ENCODE assay signal across 9 cellular contexts in the genomic region with DNA sequence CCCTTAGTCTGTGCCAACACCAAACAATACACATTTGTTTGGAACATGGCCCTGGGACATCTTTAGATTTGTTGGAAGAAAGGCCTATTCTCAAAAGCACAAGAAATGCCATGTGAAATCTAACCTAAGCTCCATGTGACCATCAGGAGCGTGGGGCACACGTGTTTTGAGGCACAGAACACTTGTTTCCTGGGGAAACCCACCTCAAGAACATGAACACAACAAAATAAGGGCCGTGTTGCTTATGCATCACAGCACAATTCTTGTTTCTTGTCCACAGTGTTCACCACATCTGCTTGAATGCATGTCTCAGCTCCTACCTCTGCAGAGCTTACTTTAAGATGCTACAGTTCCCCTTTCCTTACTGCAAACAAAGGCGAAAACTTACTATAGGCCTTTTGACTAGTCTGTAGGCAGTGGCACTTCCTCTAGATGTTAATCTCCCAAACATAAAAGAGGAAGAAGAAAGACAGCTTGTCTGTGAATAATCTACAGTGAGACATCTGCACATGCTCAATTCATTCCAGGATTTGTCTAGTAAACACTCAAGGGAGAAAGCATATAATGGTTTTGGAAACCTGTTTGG.
A peak's percentile ranks its signal among the peaks of the same experiment; 100 is the strongest.
DNase-seq lines count a peak whose midpoint lies in the region; ATAC-seq, FAIRE-seq and TF ChIP-seq lines count a peak whose summit lies in the region.
"Had no signal": no experiment of that assay in that cellular context is flagged by ENCODE, and none has a peak within 500 bp of the region (broad histone marks: within the 10 kb centered on the region; RNA-seq: fewer than 3 reads in every experiment).

No MANE protein-coding gene starts in this region.

- no peak overlapping the region for H3K4me3 ChIP-seq in Caco-2 (ENCODE audit: low read depth, low read length)

- no peak overlapping the region for H3K27ac Mint-ChIP-seq in Caco-2 (ENCODE audit: unreplicated experiment)

- H3K27me3 Mint-ChIP-seq in Caco-2 (ENCODE audit: insufficient read depth, unreplicated experiment) = no peaks in the 10 kb centered on the region

- BruUV-seq in Caco-2 (replicated peaks; lab: Mats Ljungman, UMichigan) = no TSS peak

- H3K9me3 ChIP-seq in Caco-2 = no peaks in the 10 kb centered on the region

- H3K36me3 ChIP-seq in Caco-2 (ENCODE audit: control insufficient read depth, insufficient read depth, low read length) = no peaks in the 10 kb centered on the region

- intact Hi-C loops in Caco-2 (cut with micrococcal nuclease; ENCODE audit: unreplicated experiment) = no loop called here

- H3K27ac ChIP-seq in foreskin keratinocyte = no peak overlapping the region

- H3K4me3 Mint-ChIP-seq in Caco-2 (ENCODE audit: unreplicated experiment) = no peak overlapping the region

- FAIRE-seq in urothelium cell line (lab: Jason Lieb, UNC) = no peak
- FAIRE-seq: astrocyte had no signal

- no peak for TF ChIP-seq CTCF in Caco-2 (IDR thresholded peaks at IDR 0.05; ENCODE audit: insufficient read depth in 1 of 2, low read depth in 1 of 2, low read length in 1 of 2, severe bottlenecking in 1 of 2, unreplicated experiment in 1 of 2)
- no peak for TF ChIP-seq CTCF in foreskin keratinocyte (conservative IDR thresholded peaks at IDR 0.05)

- peaks cover 10% of the 10 kb centered on the region for H3K4me1 ChIP-seq in Caco-2
- no peaks in the 10 kb centered on the region for H3K4me1 ChIP-seq in foreskin keratinocyte

- POLR2A ChIA-PET in Caco-2 (lab: Charles Lee) = no interaction called here

- peak; percentile 87 for DNase-seq in CD1c-positive myeloid dendritic cell (ENCODE audit: extremely low spot score)
- peak; percentile 84 for DNase-seq in NOMO-1 treated with dmso at 0.1 percent for 144 hours (lab: John Stamatoyannopoulos, UW; ENCODE audit: unreplicated experiment)
- peak; percentile 73 for DNase-seq in germinal center (ENCODE audit: low spot score)
- no peak for DNase-seq in Caco-2
- DNase-seq in urothelium cell line (ENCODE audit: low spot score) = no peak
- no peak for DNase-seq in foreskin keratinocyte

- CTCF ChIA-PET in Caco-2 (lab: Charles Lee) = no interaction called here

- peaks cover 9% of the 10 kb centered on the region for H3K4me1 Mint-ChIP-seq in Caco-2 (ENCODE audit: low read depth, unreplicated experiment)

- H3K27me3 ChIP-seq in Caco-2 (replicated peaks; ENCODE audit: control insufficient read depth, insufficient read depth, low read length) (no peaks in the 10 kb centered on the region), foreskin keratinocyte (no peaks in the 10 kb centered on the region)

- ATAC-seq in GM18873 (IDR thresholded peaks at IDR 0.05; ENCODE audit: low FRiP score, unreplicated experiment) (peak; percentile 95), HG03066 (IDR thresholded peaks at IDR 0.05; ENCODE audit: low read depth, unreplicated experiment) (peak; percentile 92), foreskin keratinocyte (no peak)

- H3K36me3 Mint-ChIP-seq in Caco-2 (ENCODE audit: insufficient read depth, unreplicated experiment) = no peaks in the 10 kb centered on the region

- H3K9me3 Mint-ChIP-seq in Caco-2 (ENCODE audit: unreplicated experiment) = no peaks in the 10 kb centered on the region

Comparison
In these comparisons a context has a peak if more than half of its experiments do, and no peak if none do; other contexts are left out.
1. DNase-seq: peak in CD1c-positive myeloid dendritic cell (single experiment), NOMO-1 treated with dmso at 0.1 percent for 144 hours (single experiment) and germinal center (single experiment); none in Caco-2 (0 of 2), urothelium cell line (single experiment) and foreskin keratinocyte (0 of 2).